ENCODE assay signal across 34 cellular contexts in genomic region chr2:152578573-152578972, GRCh38.
"Had no signal": no experiment of that assay in that cellular context is flagged by ENCODE, and none has a peak within 500 bp of the region (broad histone marks: within the 10 kb centered on the region; RNA-seq: fewer than 3 reads in every experiment).

No MANE protein-coding gene starts in this region.

- H3K4me1 ChIP-seq: Peyer's patch had no signal

- DNase-seq: activated CD4-positive, alpha-beta T cell treated with anti-CD3 and anti-CD28 coated beads for 1 hour; activated CD4-positive, alpha-beta T cell treated with anti-CD3 and anti-CD28 coated beads for 48 hours; activated CD4-positive, CD25-positive, alpha-beta regulatory T cell; activated CD8-positive, alpha-beta T cell treated with anti-CD3 and anti-CD28 coated beads for 36 hours; activated effector memory CD4-positive, alpha-beta T cell treated with anti-CD3 and anti-CD28 coated beads, Interleukin-2, amount 50 U/mL, for 16 hours; activated naive CD4-positive, alpha-beta T cell; activated naive CD4-positive, alpha-beta T cell treated with anti-CD3 and anti-CD28 coated beads, Interleukin-2, amount 50 U/mL, for 16 hours; activated naive CD8-positive, alpha-beta T cell treated with anti-CD3 and anti-CD28 coated beads for 36 hours; activated T-cell treated with anti-CD3 and anti-CD28 coated beads, Interleukin-2, amount 50 U/mL, for 1 hour; activated T-cell treated with anti-CD3 and anti-CD28 coated beads, Interleukin-2, amount 50 U/mL, for 72 hours; amniotic stem cell; Kasumi-1; KG1; MG63; NCI-H1048; NCI-H1105 treated with DMSO at 0.1 percent for 48 hours; NCI-H1436; NCI-H1694; NCI-H1930; NCI-H2081 treated with DMSO at 0.1 percent for 48 hours; NCI-H226; NCI-H446 treated with DMSO at 0.1 percent for 48 hours; NCI-H524; NCI-H69; NK-92 treated with Interleukin-12 subunit alpha and Interleukin-12 subunit beta, amount 100 ng/mL, for 24 hours; PC-3; Peyer's patch; RPMI8226; SHP77 treated with DMSO at 0.1 percent for 48 hours; T1000; WERI-Rb-1 had no signal

- H3K9me3 Mint-ChIP-seq: activated CD8-positive, alpha-beta T cell treated with anti-CD3 and anti-CD28 coated beads for 36 hours; activated naive CD8-positive, alpha-beta T cell treated with anti-CD3 and anti-CD28 coated beads for 36 hours; activated T-cell treated with anti-CD3 and anti-CD28 coated beads, Interleukin-2, amount 50 U/mL, for 72 hours; activated T-helper 17 cell treated with anti-CD3 and anti-CD28 coated beads, Interleukin-2, amount 50 U/mL, for 72 hours had no signal

- H3K4me3 Mint-ChIP-seq: activated CD8-positive, alpha-beta T cell treated with anti-CD3 and anti-CD28 coated beads for 36 hours; activated naive CD8-positive, alpha-beta T cell treated with anti-CD3 and anti-CD28 coated beads for 36 hours; activated T-cell treated with anti-CD3 and anti-CD28 coated beads, Interleukin-2, amount 50 U/mL, for 72 hours; activated T-helper 17 cell treated with anti-CD3 and anti-CD28 coated beads, Interleukin-2, amount 50 U/mL, for 72 hours had no signal

- H3K36me3 Mint-ChIP-seq: activated naive CD8-positive, alpha-beta T cell treated with anti-CD3 and anti-CD28 coated beads for 36 hours had no signal

- H3K27me3 Mint-ChIP-seq: activated T-helper 17 cell treated with anti-CD3 and anti-CD28 coated beads, Interleukin-2, amount 50 U/mL, for 72 hours had no signal

- H3K36me3 ChIP-seq: ascending aorta, cardiac muscle cell, MG63, Peyer's patch had no signal

- H3K27ac ChIP-seq: cardiac muscle cell, Peyer's patch, WERI-Rb-1 had no signal

- H3K4me3 ChIP-seq: ascending aorta, cardiac muscle cell, MG63, Peyer's patch had no signal

- ATAC-seq: activated CD8-positive, alpha-beta T cell treated with anti-CD3 and anti-CD28 coated beads for 36 hours; activated T-cell treated with anti-CD3 and anti-CD28 coated beads, Interleukin-2, amount 50 U/mL, for 72 hours; activated T-helper 17 cell treated with anti-CD3 and anti-CD28 coated beads, Interleukin-2, amount 50 U/mL, for 72 hours; PC-3 had no signal

- H3K27me3 ChIP-seq: ascending aorta, cardiac muscle cell, MG63, Peyer's patch had no signal

- H3K9me3 ChIP-seq: ascending aorta, MG63, Peyer's patch had no signal

- H3K27ac Mint-ChIP-seq: activated CD8-positive, alpha-beta T cell treated with anti-CD3 and anti-CD28 coated beads for 36 hours; activated naive CD8-positive, alpha-beta T cell treated with anti-CD3 and anti-CD28 coated beads for 36 hours; activated T-cell treated with anti-CD3 and anti-CD28 coated beads, Interleukin-2, amount 50 U/mL, for 72 hours; activated T-helper 17 cell treated with anti-CD3 and anti-CD28 coated beads, Interleukin-2, amount 50 U/mL, for 72 hours had no signal

- H3K4me1 Mint-ChIP-seq: activated naive CD8-positive, alpha-beta T cell treated with anti-CD3 and anti-CD28 coated beads for 36 hours; activated T-helper 17 cell treated with anti-CD3 and anti-CD28 coated beads, Interleukin-2, amount 50 U/mL, for 72 hours had no signal
